1 cellular context compared by ENCODE assay signal in genomic region chr1:231748744-231749143, GRCh38.
TF ChIP-seq lines count a peak whose summit lies in the region.

No MANE protein-coding gene starts in this region.

TF ChIP-seq in IMR-90, 13 proteins besides CTCF, POLR2A, EP300 and RAD21 (continued from another document):
- TF ChIP-seq, protein P1, sequence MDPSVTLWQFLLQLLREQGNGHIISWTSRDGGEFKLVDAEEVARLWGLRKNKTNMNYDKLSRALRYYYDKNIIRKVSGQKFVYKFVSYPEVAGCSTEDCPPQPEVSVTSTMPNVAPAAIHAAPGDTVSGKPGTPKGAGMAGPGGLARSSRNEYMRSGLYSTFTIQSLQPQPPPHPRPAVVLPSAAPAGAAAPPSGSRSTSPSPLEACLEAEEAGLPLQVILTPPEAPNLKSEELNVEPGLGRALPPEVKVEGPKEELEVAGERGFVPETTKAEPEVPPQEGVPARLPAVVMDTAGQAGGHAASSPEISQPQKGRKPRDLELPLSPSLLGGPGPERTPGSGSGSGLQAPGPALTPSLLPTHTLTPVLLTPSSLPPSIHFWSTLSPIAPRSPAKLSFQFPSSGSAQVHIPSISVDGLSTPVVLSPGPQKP (IDR thresholded peaks at IDR 0.05; ENCODE audit: borderline replicate concordance, low read depth, low read length) = no peak
- TF ChIP-seq FOS (IDR thresholded peaks at IDR 0.05; ENCODE audit: low read depth, low read length) = no peak
- TF ChIP-seq RCOR1 (IDR thresholded peaks at IDR 0.05; ENCODE audit: insufficient replicate concordance, low read length) = no peak
- no peak for TF ChIP-seq MXI1 (IDR thresholded peaks at IDR 0.05; ENCODE audit: borderline replicate concordance, low read depth, low read length)
- TF ChIP-seq SMC3 (IDR thresholded peaks at IDR 0.05; ENCODE audit: low read depth, low read length) = no peak
- no peak for TF ChIP-seq NFE2L2 (IDR thresholded peaks at IDR 0.05; ENCODE audit: low read depth, low read length)
- no peak for TF ChIP-seq MAFK (IDR thresholded peaks at IDR 0.05; ENCODE audit: low read depth, low read length)
- no peak for TF ChIP-seq RFX5 (IDR thresholded peaks at IDR 0.05; ENCODE audit: low read depth, low read length)
